In the genomic region with DNA sequence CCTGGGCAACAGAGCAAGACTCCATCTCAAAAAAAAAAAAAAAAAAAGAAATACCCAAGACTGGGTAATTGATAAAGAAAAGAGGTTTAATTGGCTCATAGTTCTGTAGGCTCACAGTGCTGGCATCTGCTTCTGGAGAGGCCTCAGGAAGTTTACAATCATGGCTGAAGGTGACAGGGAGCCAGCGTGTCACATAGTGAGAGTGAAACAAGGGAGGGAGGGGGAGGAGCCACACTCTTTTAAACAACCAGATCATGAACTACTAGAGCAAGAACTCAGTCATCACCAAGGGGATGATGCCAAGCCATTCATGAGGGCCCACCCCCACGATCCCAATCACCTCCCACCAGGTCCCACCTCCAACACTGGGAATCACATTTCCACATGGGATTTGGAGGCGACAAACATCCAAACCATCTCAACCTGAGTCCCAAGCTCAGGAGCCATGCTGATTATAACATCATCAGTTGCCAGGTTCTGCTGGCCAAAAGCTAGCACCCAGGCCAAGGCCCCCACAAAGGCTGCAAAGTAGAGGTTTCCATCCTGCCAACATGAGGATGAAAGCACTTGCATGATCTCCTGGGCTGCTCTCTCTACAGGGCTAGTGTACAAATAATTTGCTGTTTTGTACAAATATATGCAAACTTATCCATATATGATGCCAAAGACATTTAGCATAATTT, we compare ENCODE assay signal across 24 cellular contexts.
"Had no signal": no experiment of that assay in that cellular context is flagged by ENCODE, and none has a peak within 500 bp of the region (broad histone marks: within the 10 kb centered on the region; RNA-seq: fewer than 3 reads in every experiment).

No MANE protein-coding gene starts in this region.

- H3K27me3 ChIP-seq: breast epithelium, colonic mucosa, dorsolateral prefrontal cortex, ovary, upper lobe of left lung had no signal

- H3K27me3 Mint-ChIP-seq: activated naive CD8-positive, alpha-beta T cell treated with anti-CD3 and anti-CD28 coated beads, Interleukin-2, amount 10 ng/mL, durations not matched to agents 7 days and 5 days; effector memory CD8-positive, alpha-beta T cell; naive thymus-derived CD4-positive, alpha-beta T cell had no signal

- ATAC-seq: effector memory CD8-positive, alpha-beta T cell; esophagus mucosa; naive thymus-derived CD4-positive, alpha-beta T cell; psoas muscle; right cardiac atrium had no signal

- H3K4me1 ChIP-seq: breast epithelium, colonic mucosa, psoas muscle, upper lobe of left lung had no signal

- H3K4me3 Mint-ChIP-seq: activated naive CD8-positive, alpha-beta T cell treated with anti-CD3 and anti-CD28 coated beads, Interleukin-2, amount 10 ng/mL, durations not matched to agents 7 days and 5 days; activated T-helper 1 cell treated with anti-CD3 and anti-CD28 coated beads, Interleukin-12 subunit alpha, Interleukin-12 subunit beta, Interleukin-2, Interleukin-4 antibody, amounts not matched to agents 30 ng/mL and 10 ng/mL and 1 ng/mL, durations not matched to agents 14 hours and 24 hours and 36 hours; effector memory CD8-positive, alpha-beta T cell; naive thymus-derived CD4-positive, alpha-beta T cell had no signal

- DNase-seq: activated CD4-positive, alpha-beta T cell treated with anti-CD3 and anti-CD28 coated beads for 1 hour; activated CD8-positive, alpha-beta memory T cell treated with anti-CD3 and anti-CD28 coated beads, Interleukin-2, amount 50 U/mL, for 48 hours; activated gamma-delta T cell treated with Interleukin-2 at 50 U/mL for 16 hours; activated naive CD8-positive, alpha-beta T cell treated with anti-CD3 and anti-CD28 coated beads, Interleukin-2, amount 10 ng/mL, durations not matched to agents 7 days and 5 days; amniotic stem cell; colonic mucosa; dorsolateral prefrontal cortex; effector memory CD8-positive, alpha-beta T cell; glutamatergic neuron; hippocampal formation; left ventricle myocardium inferior; naive thymus-derived CD4-positive, alpha-beta T cell; ovary; psoas muscle; right cardiac atrium; stimulated activated CD8-positive, alpha-beta memory T cell treated with anti-CD3 and anti-CD28 coated beads, Interleukin-4, amount 100 ng/mL, for 48 hours; stimulated activated naive CD4-positive, alpha-beta T cell; T-helper 9 cell; upper lobe of left lung had no signal

- H3K36me3 ChIP-seq: breast epithelium, colonic mucosa, left ventricle myocardium inferior, ovary, upper lobe of left lung had no signal

- FAIRE-seq: endothelial cell of umbilical vein, frontal cortex had no signal

- H3K9me3 ChIP-seq: breast epithelium, colonic mucosa, ovary, psoas muscle, upper lobe of left lung had no signal

- H3K27ac Mint-ChIP-seq: activated naive CD8-positive, alpha-beta T cell treated with anti-CD3 and anti-CD28 coated beads, Interleukin-2, amount 10 ng/mL, durations not matched to agents 7 days and 5 days; activated T-helper 1 cell treated with anti-CD3 and anti-CD28 coated beads, Interleukin-12 subunit alpha, Interleukin-12 subunit beta, Interleukin-2, Interleukin-4 antibody, amounts not matched to agents 30 ng/mL and 10 ng/mL and 1 ng/mL, durations not matched to agents 14 hours and 24 hours and 36 hours; naive thymus-derived CD4-positive, alpha-beta T cell had no signal

- H3K4me1 Mint-ChIP-seq: activated naive CD8-positive, alpha-beta T cell treated with anti-CD3 and anti-CD28 coated beads, Interleukin-2, amount 10 ng/mL, durations not matched to agents 7 days and 5 days had no signal

- H3K9me3 Mint-ChIP-seq: activated naive CD8-positive, alpha-beta T cell treated with anti-CD3 and anti-CD28 coated beads, Interleukin-2, amount 10 ng/mL, durations not matched to agents 7 days and 5 days; activated T-helper 1 cell treated with anti-CD3 and anti-CD28 coated beads, Interleukin-12 subunit alpha, Interleukin-12 subunit beta, Interleukin-2, Interleukin-4 antibody, amounts not matched to agents 30 ng/mL and 10 ng/mL and 1 ng/mL, durations not matched to agents 14 hours and 24 hours and 36 hours; effector memory CD8-positive, alpha-beta T cell had no signal

- H3K4me3 ChIP-seq: breast epithelium, colonic mucosa, dorsolateral prefrontal cortex, left ventricle myocardium inferior, ovary, psoas muscle, upper lobe of left lung had no signal

- H3K27ac ChIP-seq: breast epithelium, colonic mucosa, dorsolateral prefrontal cortex, left ventricle myocardium inferior, ovary, psoas muscle, upper lobe of left lung had no signal
